In the genomic region with DNA sequence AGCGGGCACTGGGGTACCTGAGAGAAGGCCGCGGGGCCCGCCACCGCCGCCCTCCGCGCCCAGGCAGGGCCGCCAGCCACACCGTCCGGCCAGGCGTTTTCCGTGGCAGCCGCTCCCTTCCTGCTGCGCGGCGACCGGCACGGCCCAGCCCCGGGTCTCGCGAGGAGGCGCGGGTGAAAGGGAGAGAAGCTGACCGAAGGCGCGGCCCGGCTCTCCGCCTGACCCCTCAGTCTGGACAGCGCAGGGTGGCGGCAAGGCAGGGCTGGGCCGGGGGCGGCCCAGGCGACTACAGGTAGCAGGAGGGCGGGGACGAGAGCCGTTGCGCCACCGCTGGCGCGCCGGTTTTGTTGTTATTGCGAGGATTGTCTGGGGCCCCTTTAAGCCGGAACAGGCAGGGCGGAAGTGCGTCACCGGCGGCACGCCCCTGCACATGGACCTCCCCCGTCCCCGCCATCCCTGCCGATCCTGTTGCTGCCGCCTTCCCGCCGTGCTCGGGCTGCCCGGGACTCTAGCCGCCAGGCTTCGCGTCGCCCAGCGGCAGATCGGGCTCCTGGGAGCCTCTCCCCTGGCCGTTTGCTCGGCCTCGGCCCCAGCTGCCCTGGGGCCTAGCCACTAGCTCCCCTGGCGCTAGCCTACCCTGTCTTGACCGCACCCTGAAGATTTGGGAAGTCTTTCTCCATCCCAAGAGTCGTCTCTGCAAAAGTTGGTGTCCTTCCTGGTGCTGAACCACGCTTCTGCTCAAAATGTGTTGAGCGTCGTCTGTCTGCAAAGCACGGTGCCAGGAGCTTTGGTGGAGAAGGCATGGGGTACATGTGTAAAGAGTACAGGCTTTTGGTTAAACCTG, we compare ENCODE assay signal across 9 cellular contexts. TPM values are rescaled to one million over a fixed set of nuclear protein-coding genes. Genes with fewer than 3 reads are reported as not detected.
DNase-seq lines count a peak whose midpoint lies in the region; ATAC-seq, FAIRE-seq and TF ChIP-seq lines count a peak whose summit lies in the region.
"Had no signal": no experiment of that assay in that cellular context is flagged by ENCODE, and none has a peak within 500 bp of the region (broad histone marks: within the 10 kb centered on the region; RNA-seq: fewer than 3 reads in every experiment).

A gene with protein sequence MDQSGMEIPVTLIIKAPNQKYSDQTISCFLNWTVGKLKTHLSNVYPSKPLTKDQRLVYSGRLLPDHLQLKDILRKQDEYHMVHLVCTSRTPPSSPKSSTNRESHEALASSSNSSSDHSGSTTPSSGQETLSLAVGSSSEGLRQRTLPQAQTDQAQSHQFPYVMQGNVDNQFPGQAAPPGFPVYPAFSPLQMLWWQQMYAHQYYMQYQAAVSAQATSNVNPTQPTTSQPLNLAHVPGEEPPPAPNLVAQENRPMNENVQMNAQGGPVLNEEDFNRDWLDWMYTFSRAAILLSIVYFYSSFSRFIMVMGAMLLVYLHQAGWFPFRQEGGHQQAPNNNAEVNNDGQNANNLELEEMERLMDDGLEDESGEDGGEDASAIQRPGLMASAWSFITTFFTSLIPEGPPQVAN (minus strand): TSS at position 352 of the 844 bp plus-strand sequence. CDS start 805 bp downstream, outside the sequence.

- no peak for TF ChIP-seq CTCF in BE2C (IDR thresholded peaks at IDR 0.05; ENCODE audit: low read depth, low read length)
- peak; percentile 22 for TF ChIP-seq CTCF in kidney (IDR thresholded peaks at IDR 0.05; ENCODE audit: borderline replicate concordance, extremely low read depth, insufficient read depth)

- peaks cover 6% of the 10 kb centered on the region; the same call in 1 of the 2 replicates for H3K4me1 ChIP-seq in BE2C
- peaks cover 11 to 16% of the 10 kb centered on the region in 2 donors for H3K4me1 ChIP-seq in kidney (ENCODE audit: control insufficient read depth in 1 of 2, insufficient read depth in 1 of 2, low read depth in 1 of 2, low read length in 2 of 2)

- H3K4me3 ChIP-seq in BE2C (ENCODE audit: low read depth, low read length) = peak within 1 kb of the TSS; percentile 98
- H3K4me3 ChIP-seq in kidney (ENCODE audit: low read length in 2 of 2) = peak within 1 kb of the TSS; percentile 93 to 99

- intact Hi-C loops in kidney (cut with DNase I) = no loop called here

- no peaks in the 10 kb centered on the region for H3K27me3 ChIP-seq in BE2C

- H3K9me3 ChIP-seq in BE2C (no peaks in the 10 kb centered on the region), kidney (ENCODE audit: control insufficient read depth in 1 of 2, low read length in 2 of 2) (no peaks in the 10 kb centered on the region)

- H3K36me3 ChIP-seq in BE2C (no peaks in the 10 kb centered on the region; the same call in 1 of the 2 replicates), kidney (ENCODE audit: control insufficient read depth in 1 of 2, insufficient read depth in 2 of 2, low read length in 2 of 2) (no peaks in the 10 kb centered on the region)

- ATAC-seq in HG03442 (IDR thresholded peaks at IDR 0.05; ENCODE audit: unreplicated experiment) = peak; percentile 93

- peak; percentile 94 for DNase-seq in BE2C
- peak; percentile 71 for DNase-seq in GM19239 (ENCODE audit: insufficient read length, low spot score)
- peak; percentile 88 for DNase-seq in NCI-H510A treated with DMSO at 0.1 percent for 48 hours (lab: John Stamatoyannopoulos, UW)
- peak; percentile 85 to 86 for DNase-seq in activated CD4-positive, alpha-beta T cell treated with anti-CD3 and anti-CD28 coated beads for 24 hours (ENCODE audit: low read depth in 2 of 2)
- DNase-seq in cerebellum (ENCODE audit: low spot score) = peak; percentile 95
- peak; percentile 98 for DNase-seq in kidney
- peak; percentile 81 to 83 for DNase-seq in stimulated activated CD4-positive, alpha-beta T cell treated with anti-CD3 and anti-CD28 coated beads, Interleukin-15, amount 100 ng/mL, for 1 hour (ENCODE audit: low read depth in 1 of 2, low spot score in 1 of 2)

- FAIRE-seq in GM19239 (lab: Jason Lieb, UNC) (peak; percentile 93), kidney (lab: Jason Lieb, UNC) (no peak)
- FAIRE-seq: islet of Langerhans had no signal

- peak within 1 kb of the TSS; percentile 72 to 88 for H3K27ac ChIP-seq in kidney (ENCODE audit: low read depth in 2 of 2, low read length in 2 of 2)

- H3K9ac ChIP-seq in kidney (ENCODE audit: low read length in 2 of 2) = peak within 1 kb of the TSS; percentile 72 to 95

RNA-seq across cellular contexts. Expression of the gene that starts here (rescaled TPM):
- polyA plus RNA-seq in BE2C (2012; ENCODE audit: insufficient read depth, insufficient read length, low read depth) = 11.1 TPM
- total RNA-seq in cerebellum = 28.9 TPM
- total RNA-seq in kidney = 28.9 TPM
- polyA plus RNA-seq in kidney (ENCODE audit: insufficient read depth, low read depth, low replicate concordance) = 10.0 TPM

Comparison
In these comparisons a context has a peak if more than half of its experiments do, and no peak if none do; other contexts are left out.
1. Peak in every context shown above with its lines: DNase-seq, ATAC-seq, H3K4me3 ChIP-seq and H3K27ac ChIP-seq.